ENCODE assay signal across 1 cellular context in genomic region chr12:115222220-115222619, GRCh38.
TF ChIP-seq lines count a peak whose summit lies in the region.

No MANE protein-coding gene starts in this region.

TF ChIP-seq in A549, 52 proteins besides CTCF, POLR2A, EP300 and RAD21 (continued from another document):
- no peak for TF ChIP-seq REST (IDR thresholded peaks at IDR 0.05)
- TF ChIP-seq FOSB (CRISPR knock-in tag; IDR thresholded peaks at IDR 0.05) = no peak
- no peak for TF ChIP-seq BHLHE40 (IDR thresholded peaks at IDR 0.05; ENCODE audit: low read depth, low read length)
TF ChIP-seq in A549: peak in this region for 0.
